Comparison of ENCODE assay signal across 8 cellular contexts in genomic region chr17:7236808-7237207, GRCh38. TPM values are rescaled to one million over a fixed set of nuclear protein-coding genes. Genes with fewer than 3 reads are reported as not detected.
A peak's percentile ranks its signal among the peaks of the same experiment; 100 is the strongest.
DNase-seq lines count a peak whose midpoint lies in the region; ATAC-seq and TF ChIP-seq lines count a peak whose summit lies in the region.

No MANE protein-coding gene starts in this region.

- 0 out of 2 replicates have a peak, but pooled peaks cover 3% of the 10 kb centered on the region for H3K36me3 ChIP-seq in SU-DHL-6 (ENCODE audit: low read length)
- H3K36me3 ChIP-seq in esophagus muscularis mucosa = peaks cover 13 to 37% (median 32%) of the 10 kb centered on the region in 4 donors
- peaks cover 7 to 34% of the 10 kb centered on the region in 2 donors for H3K36me3 ChIP-seq in psoas muscle (ENCODE audit: insufficient read depth in 1 of 2, low read depth in 1 of 2)

- TF ChIP-seq EP300 in esophagus muscularis mucosa (IDR thresholded peaks at IDR 0.05) = no peak

- H3K9ac ChIP-seq in SU-DHL-6 (ENCODE audit: low read length) = no peak overlapping the region

- H3K79me2 ChIP-seq in SU-DHL-6 (ENCODE audit: insufficient read depth, low read length) = peaks cover 49% of the 10 kb centered on the region

- peak overlapping the region; percentile 85 for H3K4me3 Mint-ChIP-seq in Calu3 (ENCODE audit: low read depth, unreplicated experiment)

- CTCF ChIA-PET in Calu3 (lab: Charles Lee) = no interaction called here

- no peak overlapping the region for H3K4me2 ChIP-seq in SU-DHL-6 (ENCODE audit: low read depth, low read length, poor library complexity, severe bottlenecking)

- 80% methylated on average over 6 of the region's 6 CpGs for WGBS in esophagus muscularis mucosa
- WGBS in psoas muscle, 3 donors = 78 to 86% (median 83%) methylated on average over 6 of the region's 6 CpGs

- H3K9me3 ChIP-seq in SU-DHL-6 (ENCODE audit: insufficient read depth, low read length) (no peaks in the 10 kb centered on the region), esophagus muscularis mucosa (no peaks in the 10 kb centered on the region), psoas muscle (no peaks in the 10 kb centered on the region)

- H3K27me3 ChIP-seq in SU-DHL-6 (ENCODE audit: low read length) (no peaks in the 10 kb centered on the region), esophagus muscularis mucosa (no peaks in the 10 kb centered on the region), psoas muscle (ENCODE audit: insufficient read depth in 3 of 3, low read length in 2 of 3) (no peaks in the 10 kb centered on the region)

- TF ChIP-seq CTCF in Calu3 (IDR thresholded peaks at IDR 0.05; ENCODE audit: unreplicated experiment) = no peak
- no peak for TF ChIP-seq CTCF in SU-DHL-6 (IDR thresholded peaks at IDR 0.05; ENCODE audit: insufficient read depth, low read length, poor library complexity, severe bottlenecking)
- TF ChIP-seq CTCF in esophagus muscularis mucosa (IDR thresholded peaks at IDR 0.05) = no peak
- no peak for TF ChIP-seq CTCF in psoas muscle (IDR thresholded peaks at IDR 0.05)

- no peaks in the 10 kb centered on the region for H3K9me3 Mint-ChIP-seq in Calu3 (ENCODE audit: low read depth, unreplicated experiment)

- intact Hi-C loops in Calu3 (cut with micrococcal nuclease; ENCODE audit: unreplicated experiment) = no loop called here
- intact Hi-C loops in esophagus muscularis mucosa (cut with DNase I) = no loop called here
- intact Hi-C loops in psoas muscle (cut with DNase I) = loop anchor here in 1 of 2 donors (2.0 to 10.0 kb wide), 2 partner anchors 16 to 348 kb away; partner anchors contain the start of gene MPDU1

- peaks cover 51% of the 10 kb centered on the region for H3K4me1 Mint-ChIP-seq in Calu3 (ENCODE audit: low read depth, unreplicated experiment)

- peaks cover 43 to 75% (median 73%) of the 10 kb centered on the region in 4 donors for H3K4me1 ChIP-seq in esophagus muscularis mucosa
- H3K4me1 ChIP-seq in psoas muscle = peaks cover 46% of the 10 kb centered on the region

- no peak for TF ChIP-seq POLR2A in esophagus muscularis mucosa (IDR thresholded peaks at IDR 0.05; ENCODE audit: low read depth)

- H3K36me3 Mint-ChIP-seq in Calu3 (ENCODE audit: insufficient read depth, unreplicated experiment) = peaks cover 98% of the 10 kb centered on the region

- H3K9me2 ChIP-seq in SU-DHL-6 (replicated peaks; ENCODE audit: insufficient read depth, low read length) = no peaks in the 10 kb centered on the region

- H3K27ac ChIP-seq in SU-DHL-6 (ENCODE audit: low read depth, low read length) (0 out of 2 replicates have a peak overlapping the region, but pooled peaks have one; percentile 93), esophagus muscularis mucosa (replicated peaks in 1 of 4) (peak overlapping the region; percentile 89 to 97 (median 96)), psoas muscle (peak overlapping the region; percentile 96)

- no peak overlapping the region for H2AFZ ChIP-seq in SU-DHL-6 (ENCODE audit: low read depth, low read length, severe bottlenecking)

- ATAC-seq in psoas muscle (no peak), HG02642 (IDR thresholded peaks at IDR 0.05; ENCODE audit: poor library complexity, unreplicated experiment) (no peak)

- DNase-seq in Calu3 = no peak
- no peak for DNase-seq in esophagus muscularis mucosa (ENCODE audit: extremely low spot score)
- DNase-seq in psoas muscle = peak in 1 of 2 donors; percentile 10
- no peak for DNase-seq in SIG-M5 (lab: John Stamatoyannopoulos, UW)
- DNase-seq in GDM1 (lab: John Stamatoyannopoulos, UW) = no peak
- DNase-seq in NCI-H446 (lab: John Stamatoyannopoulos, UW) = no peak

- peaks cover 47% of the 10 kb centered on the region for H3F3A ChIP-seq in SU-DHL-6 (ENCODE audit: insufficient read depth)

- H3K27ac Mint-ChIP-seq in Calu3 (ENCODE audit: unreplicated experiment) = peak overlapping the region; percentile 48

- H4K20me1 ChIP-seq in SU-DHL-6 (ENCODE audit: low read depth, low read length) = peaks cover 6% of the 10 kb centered on the region; the same call in 1 of the 2 replicates

- H3K4me3 ChIP-seq in SU-DHL-6 (ENCODE audit: insufficient read depth, low read length, poor library complexity, severe bottlenecking) (no peak overlapping the region), esophagus muscularis mucosa (peak overlapping the region in 1 of 4 donors; percentile 94), psoas muscle (peak overlapping the region; percentile 96)

- no TSS peak for BruUV-seq in Calu3 (replicated peaks; lab: Mats Ljungman, UMichigan)

- no peaks in the 10 kb centered on the region for H3K27me3 Mint-ChIP-seq in Calu3 (ENCODE audit: unreplicated experiment)

RNA-seq across cellular contexts. Expression of gene PHF23, which starts 2.4 kb away (rescaled TPM):
- total RNA-seq in Calu3 (2022) (30.2 and 31.6 TPM in 2 replicates), esophagus muscularis mucosa (10 to 100 TPM; 21.6 to 38.1 (median 24.8) TPM), psoas muscle (10 to 100 TPM; 20.9 to 28.8 (median 27.7) TPM)
- 10 to 100 TPM; 24.0 to 43.3 (median 29.4) TPM for polyA plus RNA-seq in psoas muscle

RNA-seq across cellular contexts. Expression of gene DVL2, which starts 2.5 kb away (rescaled TPM):
- total RNA-seq in Calu3 (2022) (44.8 and 45.7 TPM in 2 replicates), esophagus muscularis mucosa (10 to 100 TPM; 34.5 to 55.5 (median 43.7) TPM), psoas muscle (10 to 100 TPM; 11.4 to 19.6 (median 13.8) TPM)
- polyA plus RNA-seq in psoas muscle = 10 to 100 TPM; 10.0 to 22.1 (median 10.0) TPM

RNA-seq across cellular contexts. Expression of gene GABARAP, which starts 5.4 kb away (rescaled TPM):
- 183 and 188 TPM in 2 replicates for total RNA-seq in Calu3 (2022)
- total RNA-seq in esophagus muscularis mucosa = 100 to 1,000 TPM; 360 to 524 (median 408) TPM
- 100 to 1,000 TPM; 447 to 492 (median 481) TPM for total RNA-seq in psoas muscle
- polyA plus RNA-seq in psoas muscle = 100 to 1,000 TPM; 344 to 569 (median 510) TPM

RNA-seq across cellular contexts. Expression of gene CTDNEP1, which starts 14.7 kb away (rescaled TPM):
- 85.2 and 85.3 TPM in 2 replicates for total RNA-seq in Calu3 (2022)
- 10 to 100 TPM; 41.5 to 66.5 (median 46.6) TPM for total RNA-seq in esophagus muscularis mucosa
- 100 to 1,000 TPM; 208 to 332 (median 254) TPM for total RNA-seq in psoas muscle
- polyA plus RNA-seq in psoas muscle = 100 to 1,000 TPM; 171 to 281 (median 196) TPM

RNA-seq across cellular contexts. Expression of gene ELP5, which starts 15.2 kb away (rescaled TPM):
- total RNA-seq in Calu3 (2022) (20.3 and 21.3 TPM in 2 replicates), esophagus muscularis mucosa (10 to 100 TPM; 24.9 to 33.3 (median 27.8) TPM), psoas muscle (10 to 100 TPM; 55.7 to 87.0 (median 74.8) TPM)
- polyA plus RNA-seq in psoas muscle = 100 to 1,000 TPM in 1 of 3 donors, 10 to 100 TPM in 2; 50.4 to 104 (median 86.0) TPM
